Comparison of ENCODE assay signal across 16 cellular contexts in genomic region chr22:19595532-19595931, GRCh38.
"Had no signal": no experiment of that assay in that cellular context is flagged by ENCODE, and none has a peak within 500 bp of the region (broad histone marks: within the 10 kb centered on the region; RNA-seq: fewer than 3 reads in every experiment).

No MANE protein-coding gene starts in this region.

- H3K36me3 ChIP-seq: ascending aorta, breast epithelium, right lobe of liver, suprapubic skin had no signal

- H3K36me3 Mint-ChIP-seq: mesothelial cell of epicardium, type B pancreatic cell had no signal

- H3K27ac ChIP-seq: ascending aorta, epithelial cell of prostate, psoas muscle, right lobe of liver, suprapubic skin had no signal

- H3K4me1 ChIP-seq: ascending aorta, breast epithelium, psoas muscle had no signal

- H3K9me3 ChIP-seq: ascending aorta, breast epithelium, psoas muscle, right lobe of liver, suprapubic skin had no signal

- DNase-seq: activated CD8-positive, alpha-beta memory T cell treated with anti-CD3 and anti-CD28 coated beads for 24 hours; activated naive CD8-positive, alpha-beta T cell treated with anti-CD3 and anti-CD28 coated beads, Interleukin-2, amount 50 U/mL, for 24 hours; cerebellar nuclear complex; dermis blood vessel endothelial cell; psoas muscle; right lobe of liver; SIG-M5 had no signal

- H3K4me2 ChIP-seq: smooth muscle cell had no signal

- H3K4me3 ChIP-seq: ascending aorta, breast epithelium, psoas muscle, right lobe of liver, smooth muscle cell, suprapubic skin had no signal

- ATAC-seq: activated naive CD8-positive, alpha-beta T cell treated with anti-CD3 and anti-CD28 coated beads, Interleukin-2, amount 50 U/mL, for 24 hours; psoas muscle; right lobe of liver had no signal

- H3K27me3 ChIP-seq: ascending aorta, right lobe of liver, suprapubic skin had no signal

- H3K27me3 Mint-ChIP-seq: stimulated activated naive CD8-positive, alpha-beta T cell treated with anti-CD3 and anti-CD28 coated beads, Interleukin-15, Interleukin-2, amounts not matched to agents 100 ng/mL and 50 ng/mL, for 24 hours had no signal

- H3K27ac Mint-ChIP-seq: activated naive CD8-positive, alpha-beta T cell treated with anti-CD3 and anti-CD28 coated beads, Interleukin-2, amount 50 U/mL, for 24 hours; mesothelial cell of epicardium; stimulated activated naive CD8-positive, alpha-beta T cell treated with anti-CD3 and anti-CD28 coated beads, Interleukin-15, Interleukin-2, amounts not matched to agents 100 ng/mL and 50 ng/mL, for 24 hours; type B pancreatic cell had no signal

- H3K9me3 Mint-ChIP-seq: activated naive CD8-positive, alpha-beta T cell treated with anti-CD3 and anti-CD28 coated beads, Interleukin-2, amount 50 U/mL, for 24 hours; mesothelial cell of epicardium; neural crest cell; stimulated activated naive CD8-positive, alpha-beta T cell treated with anti-CD3 and anti-CD28 coated beads, Interleukin-15, Interleukin-2, amounts not matched to agents 100 ng/mL and 50 ng/mL, for 24 hours; type B pancreatic cell had no signal

- H3K4me3 Mint-ChIP-seq: activated naive CD8-positive, alpha-beta T cell treated with anti-CD3 and anti-CD28 coated beads, Interleukin-2, amount 50 U/mL, for 24 hours; mesothelial cell of epicardium; neural crest cell; stimulated activated naive CD8-positive, alpha-beta T cell treated with anti-CD3 and anti-CD28 coated beads, Interleukin-15, Interleukin-2, amounts not matched to agents 100 ng/mL and 50 ng/mL, for 24 hours; type B pancreatic cell had no signal
